8 cellular contexts compared by ENCODE assay signal in the genomic region with DNA sequence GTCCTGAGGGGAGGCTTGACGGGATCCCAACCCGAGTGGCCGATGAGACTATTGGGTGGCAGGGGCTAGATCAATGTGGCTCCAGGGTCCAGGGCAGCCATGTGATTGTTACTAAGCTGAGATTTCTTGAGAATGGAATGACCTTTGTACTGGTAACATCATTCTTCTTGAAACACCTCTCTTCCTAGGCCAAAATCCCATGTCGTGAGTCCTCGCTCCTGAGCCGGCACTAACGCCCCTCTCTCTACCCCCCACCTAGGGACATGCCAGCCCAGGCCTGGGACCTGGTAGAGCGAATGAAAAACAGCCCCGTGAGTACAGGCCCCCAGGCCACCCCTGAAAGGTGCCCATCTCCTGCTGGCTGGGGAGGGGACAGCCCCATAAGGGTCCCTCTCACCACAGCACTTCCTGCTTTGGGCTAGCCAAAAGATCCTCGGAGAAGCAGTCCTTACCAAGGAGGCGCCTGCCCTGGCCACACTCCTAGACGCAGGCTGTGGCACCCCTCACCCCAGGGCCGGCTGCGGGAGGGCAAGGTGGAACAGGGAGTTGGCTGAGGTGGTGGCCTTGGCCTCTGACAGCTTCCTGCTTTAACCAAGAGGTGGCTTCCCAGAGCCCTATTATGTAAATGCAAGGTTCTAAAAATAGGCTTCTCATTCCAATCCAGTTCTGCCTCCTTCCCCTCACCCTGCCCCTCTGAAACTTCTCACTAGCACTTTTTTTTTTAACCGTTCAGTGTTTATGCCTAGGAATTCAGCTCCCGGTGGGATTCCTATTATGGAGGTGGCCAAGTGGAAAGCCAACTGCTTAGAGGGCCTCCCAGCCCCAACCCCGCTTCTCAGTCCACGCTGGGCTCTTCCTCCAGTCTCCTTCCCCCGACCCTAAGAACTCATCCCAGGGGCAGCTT.
DNase-seq lines count a peak whose midpoint lies in the region; ATAC-seq and TF ChIP-seq lines count a peak whose summit lies in the region.

No MANE protein-coding gene starts in this region.

- H3K9me3 ChIP-seq in BLaER1, result no peaks in the 10 kb centered on the region

- H3K9ac ChIP-seq in BLaER1, result no peak overlapping the region

- ATAC-seq in HG02885 (IDR thresholded peaks at IDR 0.05; ENCODE audit: poor library complexity, unreplicated experiment) (peak; percentile 53), GM21515 (IDR thresholded peaks at IDR 0.05; ENCODE audit: unreplicated experiment) (no peak), HG02588 (IDR thresholded peaks at IDR 0.05; ENCODE audit: unreplicated experiment) (no peak)
- ATAC-seq in stimulated activated memory B cell treated with anti-CD40 and anti-IgM and Interleukin-4, amounts not matched to agents 10 μg/mL and 1 μg/mL and 100 μg/mL, for 72 hours, result peak; percentile 89

- H3K27me3 Mint-ChIP-seq in stimulated activated memory B cell treated with anti-CD40 and anti-IgM and Interleukin-4, amounts not matched to agents 10 μg/mL and 1 μg/mL and 100 μg/mL, for 72 hours, result no peaks in the 10 kb centered on the region

- H3K27ac ChIP-seq in BLaER1 (peak overlapping the region; percentile 45; the same call in 1 of the 2 replicates), coronary artery (peak overlapping the region; percentile 87 to 100)

- H3K27me3 ChIP-seq in BLaER1, result no peaks in the 10 kb centered on the region

- no peaks in the 10 kb centered on the region for H3K36me3 Mint-ChIP-seq in stimulated activated memory B cell treated with anti-CD40 and anti-IgM and Interleukin-4, amounts not matched to agents 10 μg/mL and 1 μg/mL and 100 μg/mL, for 72 hours

- H3K4me1 ChIP-seq in BLaER1, result peaks cover 42% of the 10 kb centered on the region

- peak overlapping the region; percentile 69 for H3K4me2 ChIP-seq in BLaER1

- no peak for TF ChIP-seq CTCF in coronary artery (IDR thresholded peaks at IDR 0.05)

- no peaks in the 10 kb centered on the region for H3K36me3 ChIP-seq in BLaER1

- H3K4me3 ChIP-seq in BLaER1 (no peak overlapping the region), coronary artery (peak overlapping the region; percentile 48)

- DNase-seq in activated CD4-positive, CD25-positive, alpha-beta regulatory T cell treated with anti-CD3 and anti-CD28 coated beads, Interleukin-2, amount 50 U/mL, for 72 hours, result peak; percentile 69
- peak; percentile 94 for DNase-seq in coronary artery (ENCODE audit: low spot score)
- DNase-seq in mucosa of gallbladder (ENCODE audit: low spot score), result peak; percentile 86

- peaks cover 46% of the 10 kb centered on the region for H3K4me1 Mint-ChIP-seq in stimulated activated memory B cell treated with anti-CD40 and anti-IgM and Interleukin-4, amounts not matched to agents 10 μg/mL and 1 μg/mL and 100 μg/mL, for 72 hours

- H3K27ac Mint-ChIP-seq in stimulated activated memory B cell treated with anti-CD40 and anti-IgM and Interleukin-4, amounts not matched to agents 10 μg/mL and 1 μg/mL and 100 μg/mL, for 72 hours, result peak overlapping the region; percentile 88

- H3K4me3 Mint-ChIP-seq in stimulated activated memory B cell treated with anti-CD40 and anti-IgM and Interleukin-4, amounts not matched to agents 10 μg/mL and 1 μg/mL and 100 μg/mL, for 72 hours, result peak overlapping the region; percentile 69

- no peaks in the 10 kb centered on the region for H4K20me1 ChIP-seq in BLaER1

- no peaks in the 10 kb centered on the region for H3K9me3 Mint-ChIP-seq in stimulated activated memory B cell treated with anti-CD40 and anti-IgM and Interleukin-4, amounts not matched to agents 10 μg/mL and 1 μg/mL and 100 μg/mL, for 72 hours

Comparison
In these comparisons a context has a peak if more than half of its experiments do, and no peak if none do; other contexts are left out.
1. ATAC-seq: peak in HG02885 (single experiment) and stimulated activated memory B cell treated with anti-CD40 and anti-IgM and Interleukin-4, amounts not matched to agents 10 μg/mL and 1 μg/mL and 100 μg/mL, for 72 hours (single experiment); none in GM21515 (single experiment) and HG02588 (single experiment).
2. Peak in every context shown above with its lines, with median percentiles within 50 percentile points of each other: DNase-seq.